ENCODE assay signal across 12 cellular contexts in genomic region chr13:50393641-50394040, GRCh38.
DNase-seq lines count a peak whose midpoint lies in the region; ATAC-seq and TF ChIP-seq lines count a peak whose summit lies in the region.
"Had no signal": no experiment of that assay in that cellular context is flagged by ENCODE, and none has a peak within 500 bp of the region (broad histone marks: within the 10 kb centered on the region; RNA-seq: fewer than 3 reads in every experiment).

No MANE protein-coding gene starts in this region.

- H3K36me3 Mint-ChIP-seq in stimulated activated memory B cell treated with anti-CD40 and anti-IgM and Interleukin-4, amounts not matched to agents 10 μg/mL and 1 μg/mL and 100 μg/mL, for 72 hours = no peaks in the 10 kb centered on the region

- TF ChIP-seq RAD21 in Ishikawa (IDR thresholded peaks at IDR 0.05; ENCODE audit: low read depth) = no peak

- intact Hi-C loops in mucosa of descending colon (cut with DNase I, micrococcal nuclease) = no loop called here

- H3K27me3 Mint-ChIP-seq in stimulated activated memory B cell treated with anti-CD40 and anti-IgM and Interleukin-4, amounts not matched to agents 10 μg/mL and 1 μg/mL and 100 μg/mL, for 72 hours = no peaks in the 10 kb centered on the region

- H3K36me3 ChIP-seq in mucosa of descending colon (ENCODE audit: low read depth) = no peaks in the 10 kb centered on the region

- no peak for TF ChIP-seq EP300 in Ishikawa (IDR thresholded peaks at IDR 0.05; ENCODE audit: borderline replicate concordance)

- H3K9me3 ChIP-seq in mucosa of descending colon = no peaks in the 10 kb centered on the region
- H3K9me3 ChIP-seq: Caco-2 had no signal

- no peaks in the 10 kb centered on the region for H3K4me1 ChIP-seq in mucosa of descending colon (ENCODE audit: low read depth)
- H3K4me1 ChIP-seq: Caco-2 had no signal

- H3K9me3 Mint-ChIP-seq in stimulated activated memory B cell treated with anti-CD40 and anti-IgM and Interleukin-4, amounts not matched to agents 10 μg/mL and 1 μg/mL and 100 μg/mL, for 72 hours = no peaks in the 10 kb centered on the region
- H3K9me3 Mint-ChIP-seq: activated CD4-positive, alpha-beta T cell treated with anti-CD3 and anti-CD28 coated beads, Interleukin-2, amount 10 ng/mL, durations not matched to agents 7 days and 5 days had no signal

- TF ChIP-seq CTCF in choroid plexus epithelial cell (conservative IDR thresholded peaks at IDR 0.05; ENCODE audit: low read depth, low read length) (peak; percentile 12), mucosa of descending colon (IDR thresholded peaks at IDR 0.05) (no peak)

- DNase-seq in NCI-H446 (lab: John Stamatoyannopoulos, UW) (peak; percentile 17 to 50), choroid plexus epithelial cell (ENCODE audit: low read depth) (peak; percentile 85), non-pigmented ciliary epithelial cell (ENCODE audit: low read depth) (peak; percentile 43), mucosa of descending colon (no peak)
- DNase-seq: activated CD4-positive, alpha-beta T cell treated with anti-CD3 and anti-CD28 coated beads, Interleukin-2, amount 10 ng/mL, durations not matched to agents 7 days and 5 days; Caco-2; KG1; SW 1271 had no signal

- ATAC-seq in mucosa of descending colon (no peak), HG03039 (IDR thresholded peaks at IDR 0.05; ENCODE audit: unreplicated experiment) (no peak), GM21619 (IDR thresholded peaks at IDR 0.05; ENCODE audit: unreplicated experiment) (no peak)
- no peak for ATAC-seq in stimulated activated memory B cell treated with anti-CD40 and anti-IgM and Interleukin-4, amounts not matched to agents 10 μg/mL and 1 μg/mL and 100 μg/mL, for 72 hours

- no peak overlapping the region for H3K4me3 ChIP-seq in choroid plexus epithelial cell (ENCODE audit: low read depth, low read length)
- H3K4me3 ChIP-seq in mucosa of descending colon = no peak overlapping the region

- H3K4me1 Mint-ChIP-seq in stimulated activated memory B cell treated with anti-CD40 and anti-IgM and Interleukin-4, amounts not matched to agents 10 μg/mL and 1 μg/mL and 100 μg/mL, for 72 hours = peaks cover 5% of the 10 kb centered on the region
- H3K4me1 Mint-ChIP-seq: activated CD4-positive, alpha-beta T cell treated with anti-CD3 and anti-CD28 coated beads, Interleukin-2, amount 10 ng/mL, durations not matched to agents 7 days and 5 days had no signal

- H3K4me3 Mint-ChIP-seq in stimulated activated memory B cell treated with anti-CD40 and anti-IgM and Interleukin-4, amounts not matched to agents 10 μg/mL and 1 μg/mL and 100 μg/mL, for 72 hours = no peak overlapping the region
- H3K4me3 Mint-ChIP-seq: activated CD4-positive, alpha-beta T cell treated with anti-CD3 and anti-CD28 coated beads, Interleukin-2, amount 10 ng/mL, durations not matched to agents 7 days and 5 days had no signal

- H3K27ac Mint-ChIP-seq in stimulated activated memory B cell treated with anti-CD40 and anti-IgM and Interleukin-4, amounts not matched to agents 10 μg/mL and 1 μg/mL and 100 μg/mL, for 72 hours = no peak overlapping the region
- H3K27ac Mint-ChIP-seq: activated CD4-positive, alpha-beta T cell treated with anti-CD3 and anti-CD28 coated beads, Interleukin-2, amount 10 ng/mL, durations not matched to agents 7 days and 5 days had no signal

TF ChIP-seq in Ishikawa, 13 proteins besides CTCF, POLR2A, EP300 and RAD21:
- no peak for TF ChIP-seq REST (IDR thresholded peaks at IDR 0.05; ENCODE audit: low read depth)
- TF ChIP-seq TCF12 (IDR thresholded peaks at IDR 0.05; ENCODE audit: low read depth) = no peak
- no peak for TF ChIP-seq CEBPB (IDR thresholded peaks at IDR 0.05)
- TF ChIP-seq CREB1 (IDR thresholded peaks at IDR 0.05; ENCODE audit: low read depth) = no peak
- peak; percentile 62 for TF ChIP-seq MAX (IDR thresholded peaks at IDR 0.05)
- TF ChIP-seq ZBTB7A (IDR thresholded peaks at IDR 0.05; ENCODE audit: low read depth) = no peak
- TF ChIP-seq TAF1 (IDR thresholded peaks at IDR 0.05; ENCODE audit: low read depth) = no peak
- TF ChIP-seq NFIC (IDR thresholded peaks at IDR 0.05) = no peak
- TF ChIP-seq EGR1 (IDR thresholded peaks at IDR 0.05) = 0 out of 2 replicates have a peak, but pooled peaks have one; percentile 12
- TF ChIP-seq YY1 (IDR thresholded peaks at IDR 0.05; ENCODE audit: low read depth) = 0 out of 2 replicates have a peak, but pooled peaks have one; percentile 9
- no peak for TF ChIP-seq FOXM1 (IDR thresholded peaks at IDR 0.05; ENCODE audit: borderline replicate concordance, low read depth)
- peak; percentile 34; the same call in 1 of the 2 replicates for TF ChIP-seq USF1 (IDR thresholded peaks at IDR 0.05)
- TF ChIP-seq TEAD4 (IDR thresholded peaks at IDR 0.05) = no peak

Comparison
In these comparisons a context has a peak if more than half of its experiments do, and no peak if none do; other contexts are left out.
1. DNase-seq: peak in NCI-H446 (2 of 2), choroid plexus epithelial cell (single experiment) and non-pigmented ciliary epithelial cell (single experiment); none in mucosa of descending colon (0 of 3).